ENCODE assay signal across 3 cellular contexts in genomic region chr9:136496801-136497620, GRCh38.
TF ChIP-seq lines count a peak whose summit lies in the region.

No MANE protein-coding gene starts in this region.

TF ChIP-seq in HEK293, 187 proteins besides CTCF, POLR2A, EP300 and RAD21:
- TF ChIP-seq ZXDB (tag by site-specific recombination; IDR thresholded peaks at IDR 0.05) (no peak), ZNF366 (tag by site-specific recombination; conservative IDR thresholded peaks at IDR 0.05) (no peak), ZNF248 (tag by site-specific recombination; IDR thresholded peaks at IDR 0.05) (no peak), ZNF391 (tag by site-specific recombination; IDR thresholded peaks at IDR 0.05; ENCODE audit: borderline replicate concordance, low read depth) (no peak), REST (tag by site-specific recombination; IDR thresholded peaks at IDR 0.05) (peak; percentile 86), ZNF292 (tag by site-specific recombination; IDR thresholded peaks at IDR 0.05; ENCODE audit: borderline replicate concordance, low read depth) (no peak), ZNF155 (tag by site-specific recombination; IDR thresholded peaks at IDR 0.05) (no peak), YY1 (tag by site-specific recombination; IDR thresholded peaks at IDR 0.05) (no peak)
TF ChIP-seq in HEK293: peak in this region for 1.

TF ChIP-seq in Ishikawa, 13 proteins besides CTCF, POLR2A, EP300 and RAD21:
- TF ChIP-seq REST (IDR thresholded peaks at IDR 0.05; ENCODE audit: low read depth), result peak; percentile 60
- TF ChIP-seq NFIC (IDR thresholded peaks at IDR 0.05), result no peak

TF ChIP-seq in K562, 482 proteins besides CTCF, POLR2A, EP300 and RAD21:
- TF ChIP-seq NFIC (IDR thresholded peaks at IDR 0.05) (no peak), NELFE (IDR thresholded peaks at IDR 0.05; ENCODE audit: insufficient read depth, insufficient read length) (no peak), TEAD4 (IDR thresholded peaks at IDR 0.05; ENCODE audit: low read length) (no peak), TEAD4 (CRISPR knock-in tag; IDR thresholded peaks at IDR 0.05; ENCODE audit: borderline replicate concordance) (no peak), PHF8 (IDR thresholded peaks at IDR 0.05; ENCODE audit: borderline replicate concordance, low read length) (no peak), ATF1 (CRISPR knock-in tag; IDR thresholded peaks at IDR 0.05) (no peak), ATF1 (tag; IDR thresholded peaks at IDR 0.05) (no peak), ZC3H11A (IDR thresholded peaks at IDR 0.05; ENCODE audit: low read depth, low read length) (no peak), ARID3A (IDR thresholded peaks at IDR 0.05; ENCODE audit: borderline replicate concordance, low read depth, low read length) (no peak), MCM2 (IDR thresholded peaks at IDR 0.05; ENCODE audit: low read depth) (no peak), HBP1 (CRISPR knock-in tag; IDR thresholded peaks at IDR 0.05) (no peak), TRIM28 (IDR thresholded peaks at IDR 0.05) (no peak), MAX (CRISPR knock-in tag; IDR thresholded peaks at IDR 0.05) (0 out of 2 replicates have a peak, but pooled peaks have one; percentile 12), HNRNPL (IDR thresholded peaks at IDR 0.05; ENCODE audit: low read depth, low read length) (peak; percentile 72; the same call in 1 of the 2 replicates), JUND (IDR thresholded peaks at IDR 0.05; ENCODE audit: borderline replicate concordance, low read depth, low read length) (no peak), JUND (tag; IDR thresholded peaks at IDR 0.05; ENCODE audit: borderline replicate concordance, low read depth, low read length) (no peak), PHB (CRISPR knock-in tag; IDR thresholded peaks at IDR 0.05) (no peak), SFPQ (IDR thresholded peaks at IDR 0.05; ENCODE audit: low read depth, low read length) (no peak), ZNF778 (CRISPR knock-in tag; IDR thresholded peaks at IDR 0.05) (no peak), ZNF175 (CRISPR knock-in tag; IDR thresholded peaks at IDR 0.05; ENCODE audit: low read depth) (no peak), PTRF (tag; IDR thresholded peaks at IDR 0.05) (no peak)
